Comparison of ENCODE assay signal across 24 cellular contexts in genomic region chr2:16275718-16276117, GRCh38.
"Had no signal": no experiment of that assay in that cellular context is flagged by ENCODE, and none has a peak within 500 bp of the region (broad histone marks: within the 10 kb centered on the region; RNA-seq: fewer than 3 reads in every experiment).

No MANE protein-coding gene starts in this region.

- H3K27ac Mint-ChIP-seq: effector memory CD8-positive, alpha-beta T cell; endodermal cell; immature natural killer cell; mesothelial cell of epicardium; naive B cell had no signal

- H3K27ac ChIP-seq: coronary artery, epithelial cell of prostate, esophagus squamous epithelium, gastroesophageal sphincter, heart left ventricle, hepatocyte, left lung, lower lobe of right lung had no signal

- H3K4me1 ChIP-seq: esophagus squamous epithelium, gastroesophageal sphincter, heart left ventricle, left lung, lower lobe of right lung had no signal

- H3K4me3 ChIP-seq: coronary artery, esophagus squamous epithelium, gastroesophageal sphincter, heart left ventricle, hepatocyte, left lung, lower lobe of right lung, mucosa of descending colon had no signal

- ATAC-seq: effector memory CD8-positive, alpha-beta T cell; esophagus mucosa; gastroesophageal sphincter; heart left ventricle; left cardiac atrium; left lung; left ventricle myocardium superior; lower lobe of right lung; mucosa of descending colon had no signal

- H3K9me3 Mint-ChIP-seq: endodermal cell, mesothelial cell of epicardium had no signal

- DNase-seq: dermis blood vessel endothelial cell; effector CD8-positive, alpha-beta T cell; effector memory CD8-positive, alpha-beta T cell; endodermal cell; erythroblast; esophagus squamous epithelium; foreskin fibroblast; foreskin melanocyte; heart left ventricle; hypothalamus; immature natural killer cell; left cardiac atrium; left lung; left ventricle myocardium superior; lower lobe of right lung; mesenchymal stem cell; mucosa of descending colon; naive B cell had no signal

- H3K27me3 Mint-ChIP-seq: effector memory CD8-positive, alpha-beta T cell had no signal

- H3K36me3 ChIP-seq: esophagus squamous epithelium, gastroesophageal sphincter, heart left ventricle, left lung, lower lobe of right lung had no signal

- H3K4me1 Mint-ChIP-seq: endodermal cell, immature natural killer cell, naive B cell had no signal

- H3K27me3 ChIP-seq: esophagus squamous epithelium, gastroesophageal sphincter, heart left ventricle, hepatocyte, left lung had no signal

- H3K4me3 Mint-ChIP-seq: effector memory CD8-positive, alpha-beta T cell; endodermal cell; immature natural killer cell; mesothelial cell of epicardium; naive B cell had no signal

- H3K9me3 ChIP-seq: esophagus squamous epithelium, gastroesophageal sphincter, heart left ventricle, left lung, lower lobe of right lung, mucosa of descending colon had no signal

- H3K36me3 Mint-ChIP-seq: immature natural killer cell, mesothelial cell of epicardium, naive B cell had no signal
